ENCODE assay signal across 11 cellular contexts in genomic region chr9:115941561-115942315, GRCh38.
DNase-seq lines count a peak whose midpoint lies in the region; TF ChIP-seq lines count a peak whose summit lies in the region.
"Had no signal": no experiment of that assay in that cellular context is flagged by ENCODE, and none has a peak within 500 bp of the region (broad histone marks: within the 10 kb centered on the region; RNA-seq: fewer than 3 reads in every experiment).

No MANE protein-coding gene starts in this region.

- H3K9me3 ChIP-seq in prostate gland = no peaks in the 10 kb centered on the region

- intact Hi-C loops in prostate gland (cut with DNase I) = no loop called here

- TF ChIP-seq CTCF in foreskin fibroblast (IDR thresholded peaks at IDR 0.05; ENCODE audit: low read depth, low read length) (no peak), prostate gland (IDR thresholded peaks at IDR 0.05) (no peak)

- H3K27me3 ChIP-seq in prostate gland (replicated peaks; ENCODE audit: insufficient read depth) = no peaks in the 10 kb centered on the region

- 66% methylated on average over 2 of the region's 2 CpGs for WGBS in prostate gland

- no peaks in the 10 kb centered on the region for H3K4me1 ChIP-seq in prostate gland (replicated peaks)

- TF ChIP-seq POLR2A in prostate gland (IDR thresholded peaks at IDR 0.05) = no peak

- H3K36me3 ChIP-seq in prostate gland = no peaks in the 10 kb centered on the region

- H3K4me3 ChIP-seq in foreskin fibroblast (ENCODE audit: low read depth in 1 of 2, low read length in 2 of 2) (no peak overlapping the region), prostate gland (no peak overlapping the region)

- no peak overlapping the region for H3K27ac ChIP-seq in prostate gland

- DNase-seq in LHCN-M2 (ENCODE audit: low read depth) (peak; percentile 65), amniotic epithelial cell (ENCODE audit: low read depth) (peak; percentile 44), foreskin fibroblast (peak; percentile 42 to 70), stromal cell of bone marrow (ENCODE audit: low read depth) (peak; percentile 45), NCI-H524 (lab: John Stamatoyannopoulos, UW) (no peak), prostate gland (ENCODE audit: low spot score) (no peak)
- no peak for DNase-seq in stimulated activated naive CD4-positive, alpha-beta T cell (lab: John Stamatoyannopoulos, UW)
- DNase-seq: activated CD8-positive, alpha-beta T cell treated with anti-CD3 and anti-CD28 coated beads for 36 hours; activated effector memory CD4-positive, alpha-beta T cell treated with anti-CD3 and anti-CD28 coated beads, Interleukin-2, amount 50 U/mL, for 16 hours; cerebellar nuclear complex; immature natural killer cell had no signal

Comparison
In these comparisons a context has a peak if more than half of its experiments do, and no peak if none do; other contexts are left out.
1. DNase-seq: peak in LHCN-M2 (single experiment), amniotic epithelial cell (single experiment), foreskin fibroblast (2 of 2) and stromal cell of bone marrow (single experiment); none in NCI-H524 (0 of 2), stimulated activated naive CD4-positive, alpha-beta T cell (0 of 6) and prostate gland (single experiment).